In genomic region chrX:24395775-24396174, GRCh38 we compare ENCODE assay signal across 8 cellular contexts. TPM values are rescaled to one million over a fixed set of nuclear protein-coding genes. Genes with fewer than 3 reads are reported as not detected.
A peak's percentile ranks its signal among the peaks of the same experiment; 100 is the strongest.
DNase-seq lines count a peak whose midpoint lies in the region; ATAC-seq, FAIRE-seq and TF ChIP-seq lines count a peak whose summit lies in the region.

No MANE protein-coding gene starts in this region.

- H3K27me3 ChIP-seq in endothelial cell of umbilical vein (ENCODE audit: control insufficient read depth in 2 of 2, insufficient read depth in 2 of 2, low read length in 2 of 2): peaks cover 0 to 4% of the 10 kb centered on the region in 2 experiments
- H3K27me3 ChIP-seq in uterus: no peaks in the 10 kb centered on the region

- H3K36me3 ChIP-seq in endothelial cell of umbilical vein (ENCODE audit: control insufficient read depth in 2 of 2, extremely low read depth in 1 of 2, insufficient read depth in 2 of 2, low read length in 2 of 2): no peaks in the 10 kb centered on the region
- no peaks in the 10 kb centered on the region for H3K36me3 ChIP-seq in uterus

- no TSS peak for BruUV-seq in endothelial cell of umbilical vein (replicated peaks; lab: Mats Ljungman, UMichigan)

- peak; percentile 88 for ATAC-seq in HG03108 (IDR thresholded peaks at IDR 0.05; ENCODE audit: unreplicated experiment)

- no peak overlapping the region for H2AFZ ChIP-seq in endothelial cell of umbilical vein (ENCODE audit: low read depth, low read length)

- no peak overlapping the region for H3K4me2 ChIP-seq in endothelial cell of umbilical vein (ENCODE audit: insufficient read depth, low read length)

- dilution Hi-C loops in endothelial cell of umbilical vein (cut with MboI; ENCODE audit: extremely low pct_ligation_motif_present, low sequenced_read_pairs): no loop called here

- H3K79me2 ChIP-seq in endothelial cell of umbilical vein (ENCODE audit: control insufficient read depth, insufficient read depth, low read length): no peaks in the 10 kb centered on the region

- TF ChIP-seq POLR2A in endothelial cell of umbilical vein (IDR thresholded peaks at IDR 0.05; ENCODE audit: low read depth, low read length) (no peak), uterus (IDR thresholded peaks at IDR 0.05) (no peak)

- H3K9me1 ChIP-seq in endothelial cell of umbilical vein (replicated peaks; ENCODE audit: control insufficient read depth, extremely low read depth, insufficient read depth, low read length): no peaks in the 10 kb centered on the region

- DNase-seq in stimulated activated CD4-positive, alpha-beta T cell treated with anti-CD3 and anti-CD28 coated beads, Interleukin-12 subunit alpha, Interleukin-12 subunit beta, amount 100 ng/mL, for 48 hours (ENCODE audit: low read depth in 2 of 3, low spot score in 1 of 3): peak in 2 of 3 donors; percentile 3 to 73
- no peak for DNase-seq in stimulated activated CD4-positive, alpha-beta T cell treated with anti-CD3 and anti-CD28 coated beads, Interleukin-4, amount 100 ng/mL, for 1 hour
- DNase-seq in NCI-H2227 treated with DMSO at 0.1 percent for 48 hours (lab: John Stamatoyannopoulos, UW) (peak; percentile 77), endothelial cell of umbilical vein (ENCODE audit: low read depth, low spot score) (peak; percentile 68), mucosa of gallbladder (ENCODE audit: low spot score) (peak; percentile 63), uterus (peak; percentile 27 to 52)
- DNase-seq in activated CD4-positive, alpha-beta T cell treated with anti-CD3 and anti-CD28 coated beads for 1 hour: peak; percentile 10

- intact Hi-C loops in endothelial cell of umbilical vein (cut with micrococcal nuclease): loop anchor here (1.0 to 10.0 kb wide), 4 partner anchors 103 to 249 kb away; partner anchors contain the start of gene PCYT1B
- intact Hi-C loops in uterus (cut with DNase I; ENCODE audit: low total_unique reads): no loop called here

- no peaks in the 10 kb centered on the region for H3K4me1 ChIP-seq in endothelial cell of umbilical vein (ENCODE audit: control insufficient read depth, extremely low read depth, insufficient read depth, low read length)
- H3K4me1 ChIP-seq in uterus: no peaks in the 10 kb centered on the region

- POLR2A ChIA-PET in endothelial cell of umbilical vein (lab: Charles Lee): no interaction called here

- H3K9me3 ChIP-seq in endothelial cell of umbilical vein (replicated peaks; ENCODE audit: control insufficient read depth, insufficient read depth, low read length) (no peaks in the 10 kb centered on the region), uterus (no peaks in the 10 kb centered on the region)

- peak; percentile 92 for FAIRE-seq in endothelial cell of umbilical vein (lab: Jason Lieb, UNC)

- no peak overlapping the region for H3K4me3 ChIP-seq in endothelial cell of umbilical vein (replicated peaks in 1 of 3; ENCODE audit: insufficient read depth in 1 of 3, low read depth in 1 of 3, low read length in 3 of 3)
- H3K4me3 ChIP-seq in uterus: no peak overlapping the region

- peak; percentile 43 to 46 for TF ChIP-seq CTCF in endothelial cell of umbilical vein (IDR thresholded peaks at IDR 0.05; ENCODE audit: extremely low read depth in 1 of 2, insufficient read depth in 1 of 2, low read depth in 1 of 2, low read length in 2 of 2)
- peak; percentile 68 to 85 (median 74) for TF ChIP-seq CTCF in uterus (IDR thresholded peaks at IDR 0.05)

- CTCF ChIA-PET in endothelial cell of umbilical vein (lab: Charles Lee): interaction anchor here (0.6 to 6.7 kb wide), 24 partner anchors 11 to 748 kb away, joined by 3 to 142 read pairs (median 4); partner anchors contain the start of gene PDK3

- no peak overlapping the region for H3K27ac ChIP-seq in endothelial cell of umbilical vein (ENCODE audit: insufficient read depth, low read depth, low read length)
- H3K27ac ChIP-seq in uterus: peak overlapping the region; percentile 27 to 49

- H3K9ac ChIP-seq in endothelial cell of umbilical vein (replicated peaks; ENCODE audit: extremely low read depth, insufficient read depth, low read length): no peak overlapping the region

- no peaks in the 10 kb centered on the region for H4K20me1 ChIP-seq in endothelial cell of umbilical vein (replicated peaks; ENCODE audit: control insufficient read depth, extremely low read depth, insufficient read depth, low read length)

TF ChIP-seq in endothelial cell of umbilical vein, 7 proteins besides CTCF, POLR2A, EP300 and RAD21:
- TF ChIP-seq FOS (IDR thresholded peaks at IDR 0.05; ENCODE audit: borderline replicate concordance, insufficient read depth, low read length) (no peak), MAX (IDR thresholded peaks at IDR 0.05; ENCODE audit: insufficient read depth, insufficient read length) (no peak), JUN (IDR thresholded peaks at IDR 0.05; ENCODE audit: borderline replicate concordance, insufficient read depth, insufficient read length, low read depth) (peak; percentile 29)

RNA-seq across cellular contexts. Expression of gene SUPT20HL1, which starts 35.3 kb away (rescaled TPM):
- total RNA-seq in endothelial cell of umbilical vein (not detected in 2 replicates), mucosa of gallbladder (0.12 TPM), uterus (1 to 10 TPM in 1 of 4 donors, not detected in 3; 1.6 TPM)
- not detected in 2 replicates for polyA plus RNA-seq in endothelial cell of umbilical vein
- not detected in 2 replicates for polyA plus RNA-seq in endothelial cell of umbilical vein (2011; cell fraction: cytosol; rRNA removed)
- not detected in 2 replicates for polyA plus RNA-seq in endothelial cell of umbilical vein (2011; cell fraction: nucleus; rRNA removed)
- polyA plus RNA-seq in endothelial cell of umbilical vein (2012): not detected in 2 replicates
- polyA minus RNA-seq in endothelial cell of umbilical vein: not detected in 2 replicates
- not detected for polyA minus RNA-seq in endothelial cell of umbilical vein (2011; cell fraction: cytosol; rRNA and poly(A)+ RNA removed)
- polyA minus RNA-seq in endothelial cell of umbilical vein (2011; cell fraction: nucleus; rRNA and poly(A)+ RNA removed): not detected in 2 replicates
